Comparison of ENCODE assay signal across 8 cellular contexts in the genomic region with DNA sequence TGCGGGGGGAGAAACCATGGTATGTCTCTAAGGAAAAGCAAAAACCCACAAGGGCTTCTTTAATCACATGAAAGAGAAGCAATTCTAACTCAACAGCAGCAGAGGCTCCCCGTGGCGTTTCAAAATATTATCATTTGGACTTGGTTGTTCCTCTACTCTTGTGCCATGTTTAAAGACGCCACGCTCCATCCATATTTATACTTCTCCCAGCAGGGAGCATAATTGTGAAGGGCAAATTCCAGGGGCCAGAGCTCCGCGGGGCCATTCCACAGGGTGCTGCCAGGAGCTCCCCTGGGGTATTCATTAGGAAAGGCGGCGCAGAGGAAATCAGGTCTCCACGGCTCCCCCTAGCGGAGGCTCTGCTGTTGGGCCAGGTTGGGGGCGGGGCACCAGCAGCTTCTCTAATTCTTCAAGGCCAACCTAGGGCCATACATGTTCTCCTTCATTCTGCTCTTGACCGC.
DNase-seq lines count a peak whose midpoint lies in the region; ATAC-seq and TF ChIP-seq lines count a peak whose summit lies in the region.

No MANE protein-coding gene starts in this region.

- POLR2A ChIA-PET in A673 (lab: Charles Lee; ENCODE audit: low non-redundant PET) = no interaction called here

- H3K79me2 ChIP-seq in OCI-LY3 (ENCODE audit: low read length) (no peaks in the 10 kb centered on the region), parathyroid adenoma (no peaks in the 10 kb centered on the region)

- H3K4me2 ChIP-seq in OCI-LY3 (ENCODE audit: low read length) (peak overlapping the region; percentile 84), parathyroid adenoma (ENCODE audit: low read length) (no peak overlapping the region)

- H3K27me3 Mint-ChIP-seq in activated T-cell treated with anti-CD3 and anti-CD28 coated beads, Interleukin-2, amount 50 U/mL, for 24 hours = no peaks in the 10 kb centered on the region

- BruUV-seq in A673 (replicated peaks; lab: Mats Ljungman, UMichigan) = no TSS peak

- ATAC-seq in GM18867 (IDR thresholded peaks at IDR 0.05; ENCODE audit: unreplicated experiment) (peak; percentile 93), HG03280 (IDR thresholded peaks at IDR 0.05; ENCODE audit: unreplicated experiment) (peak; percentile 78), aorta (ENCODE audit: low FRiP score) (peak; percentile 75)

- no peaks in the 10 kb centered on the region for H4K20me1 ChIP-seq in OCI-LY3 (ENCODE audit: insufficient read depth, low read length)

- H3K27ac Mint-ChIP-seq in activated T-cell treated with anti-CD3 and anti-CD28 coated beads, Interleukin-2, amount 50 U/mL, for 24 hours = no peak overlapping the region

- TF ChIP-seq CTCF in A673 (conservative IDR thresholded peaks at IDR 0.05; ENCODE audit: low read depth, low read length) (peak; percentile 96), OCI-LY3 (IDR thresholded peaks at IDR 0.05; ENCODE audit: low read depth, low read length) (peak; percentile 69), parathyroid adenoma (IDR thresholded peaks at IDR 0.05) (peak; percentile 44)

- H3K36me3 ChIP-seq in A673 (ENCODE audit: insufficient read depth, low read length, poor library complexity, severe bottlenecking) (no peaks in the 10 kb centered on the region), OCI-LY3 (replicated peaks; ENCODE audit: low read depth, low read length) (no peaks in the 10 kb centered on the region), parathyroid adenoma (ENCODE audit: control insufficient read depth, insufficient read depth, low read length) (no peaks in the 10 kb centered on the region), aorta (ENCODE audit: control insufficient read depth in 1 of 2, insufficient read depth in 2 of 2, low read length in 1 of 2) (no peaks in the 10 kb centered on the region)

- peak overlapping the region; percentile 70 for H3K4me3 Mint-ChIP-seq in activated T-cell treated with anti-CD3 and anti-CD28 coated beads, Interleukin-2, amount 50 U/mL, for 24 hours

- intact Hi-C loops in A673 (cut with micrococcal nuclease; ENCODE audit: unreplicated experiment) = no loop called here
- intact Hi-C loops in aorta (cut with DNase I) = no loop called here

- H3K27me3 ChIP-seq in A673 (replicated peaks; ENCODE audit: insufficient read depth, low read depth, low read length, poor library complexity) = peaks cover 10% of the 10 kb centered on the region
- H3K27me3 ChIP-seq in OCI-LY3 (ENCODE audit: low read depth, low read length) = no peaks in the 10 kb centered on the region
- H3K27me3 ChIP-seq in parathyroid adenoma (ENCODE audit: control insufficient read depth, insufficient read depth, low read length) = no peaks in the 10 kb centered on the region
- no peaks in the 10 kb centered on the region for H3K27me3 ChIP-seq in aorta (ENCODE audit: control insufficient read depth in 1 of 2, insufficient read depth in 2 of 2, low read length in 1 of 2)

- peak; percentile 92 for DNase-seq in A673 (ENCODE audit: low spot score)
- peak; percentile 91 for DNase-seq in activated T-cell treated with anti-CD3 and anti-CD28 coated beads, Interleukin-2, amount 50 U/mL, for 24 hours
- peak; percentile 4 for DNase-seq in fibroblast of the conjunctiva (ENCODE audit: low read depth)
- peak; percentile 77 to 87 for DNase-seq in aorta

- no peaks in the 10 kb centered on the region for H3K9me3 Mint-ChIP-seq in activated T-cell treated with anti-CD3 and anti-CD28 coated beads, Interleukin-2, amount 50 U/mL, for 24 hours

- H3K9me3 ChIP-seq in A673 (ENCODE audit: low read depth, low read length, poor library complexity, severe bottlenecking) = no peaks in the 10 kb centered on the region
- H3K9me3 ChIP-seq in OCI-LY3 (ENCODE audit: insufficient read depth, low read length) = no peaks in the 10 kb centered on the region
- no peaks in the 10 kb centered on the region for H3K9me3 ChIP-seq in parathyroid adenoma (ENCODE audit: control insufficient read depth, low read length)
- no peaks in the 10 kb centered on the region for H3K9me3 ChIP-seq in aorta (ENCODE audit: control insufficient read depth, low read length)

- H3K4me3 ChIP-seq in A673 (ENCODE audit: low read depth, low read length, poor library complexity, severe bottlenecking) = peak overlapping the region; percentile 38
- peak overlapping the region; percentile 88 for H3K4me3 ChIP-seq in OCI-LY3 (ENCODE audit: low read length)
- H3K4me3 ChIP-seq in parathyroid adenoma (ENCODE audit: low read depth, low read length) = no peak overlapping the region
- H3K4me3 ChIP-seq in aorta (ENCODE audit: low read length in 2 of 2) = no peak overlapping the region

- H3K4me1 ChIP-seq in A673 (ENCODE audit: insufficient read depth, low read length, poor library complexity, severe bottlenecking) (peaks cover 7% of the 10 kb centered on the region), OCI-LY3 (ENCODE audit: low read length) (0 out of 2 replicates have a peak, but pooled peaks cover 5% of the 10 kb centered on the region), parathyroid adenoma (no peaks in the 10 kb centered on the region), aorta (ENCODE audit: control insufficient read depth in 1 of 2, insufficient read depth in 2 of 2, low read length in 2 of 2) (no peaks in the 10 kb centered on the region)

- no peaks in the 10 kb centered on the region for H3K36me3 Mint-ChIP-seq in activated T-cell treated with anti-CD3 and anti-CD28 coated beads, Interleukin-2, amount 50 U/mL, for 24 hours (ENCODE audit: low read depth)

- no peak overlapping the region for H3K27ac ChIP-seq in A673 (ENCODE audit: low read depth, low read length, poor library complexity, severe bottlenecking)
- no peak overlapping the region for H3K27ac ChIP-seq in OCI-LY3 (ENCODE audit: low read length)
- no peak overlapping the region for H3K27ac ChIP-seq in parathyroid adenoma
- no peak overlapping the region for H3K27ac ChIP-seq in aorta (ENCODE audit: low read depth in 1 of 2, low read length in 2 of 2)

- H3K9ac ChIP-seq in OCI-LY3 (ENCODE audit: low read length) = peak overlapping the region; percentile 50
- H3K9ac ChIP-seq in parathyroid adenoma = no peak overlapping the region

- H3K4me1 Mint-ChIP-seq in activated T-cell treated with anti-CD3 and anti-CD28 coated beads, Interleukin-2, amount 50 U/mL, for 24 hours (ENCODE audit: low read depth) = peaks cover 22% of the 10 kb centered on the region

- H2AFZ ChIP-seq in OCI-LY3 (ENCODE audit: low read depth, low read length) = peak overlapping the region; percentile 94
- peak overlapping the region; percentile 41 for H2AFZ ChIP-seq in parathyroid adenoma

- 23 to 25% methylated on average over 13 of the region's 13 CpGs for WGBS in aorta, 2 donors

- CTCF ChIA-PET in A673 (lab: Charles Lee) = interaction anchor here (0.5 to 1.1 kb wide), 8 partner anchors 10 to 162 kb away, joined by 3 to 7 read pairs (median 4); no protein-coding TSS in a partner anchor

Comparison
In these comparisons a context has a peak if more than half of its experiments do, and no peak if none do; other contexts are left out.
1. DNase-seq: peak in every context shown above with its lines; median percentile 92 in A673; 91 in activated T-cell treated with anti-CD3 and anti-CD28 coated beads, Interleukin-2, amount 50 U/mL, for 24 hours; 82 in aorta; 4 in fibroblast of the conjunctiva.
2. H3K4me3 ChIP-seq: peak in A673 (single experiment) and OCI-LY3 (single experiment); none in parathyroid adenoma (single experiment) and aorta (0 of 2).
3. CTCF ChIP-seq: peak in every context shown above with its lines; median percentile 96 in A673; 69 in OCI-LY3; 44 in parathyroid adenoma.
4. Peak in every context shown above with its lines, with median percentiles within 50 percentile points of each other: ATAC-seq.